Comparison of ENCODE assay signal across 24 cellular contexts in genomic region chr3:45020534-45020933, GRCh38. TPM values are rescaled to one million over a fixed set of nuclear protein-coding genes. Genes with fewer than 3 reads are reported as not detected.
DNase-seq lines count a peak whose midpoint lies in the region; ATAC-seq and TF ChIP-seq lines count a peak whose summit lies in the region.
"Had no signal": no experiment of that assay in that cellular context is flagged by ENCODE, and none has a peak within 500 bp of the region (broad histone marks: within the 10 kb centered on the region; RNA-seq: fewer than 3 reads in every experiment).

No MANE protein-coding gene starts in this region.

- intact Hi-C loops in CD8-positive, alpha-beta T cell (cut with DNase I, micrococcal nuclease), result no loop called here
- intact Hi-C loops in mucosa of descending colon (cut with DNase I, micrococcal nuclease), result no loop called here

- no peaks in the 10 kb centered on the region for H3K9me3 Mint-ChIP-seq in CD8-positive, alpha-beta T cell
- no peaks in the 10 kb centered on the region for H3K9me3 Mint-ChIP-seq in activated CD8-positive, alpha-beta T cell treated with anti-CD3 and anti-CD28 coated beads, Interleukin-2, amount 10 ng/mL, durations not matched to agents 7 days and 5 days (ENCODE audit: insufficient read depth)
- H3K9me3 Mint-ChIP-seq: GM23338, naive B cell had no signal

- no peak overlapping the region for H3K4me3 Mint-ChIP-seq in CD8-positive, alpha-beta T cell
- H3K4me3 Mint-ChIP-seq in activated CD8-positive, alpha-beta T cell treated with anti-CD3 and anti-CD28 coated beads, Interleukin-2, amount 10 ng/mL, durations not matched to agents 7 days and 5 days, result no peak overlapping the region
- H3K4me3 Mint-ChIP-seq: B cell, GM23338, naive B cell had no signal

- H3K27ac Mint-ChIP-seq in CD8-positive, alpha-beta T cell, result peak overlapping the region; percentile 58
- peak overlapping the region; percentile 73 for H3K27ac Mint-ChIP-seq in activated CD8-positive, alpha-beta T cell treated with anti-CD3 and anti-CD28 coated beads, Interleukin-2, amount 10 ng/mL, durations not matched to agents 7 days and 5 days
- H3K27ac Mint-ChIP-seq: B cell, GM23338 had no signal

- no peaks in the 10 kb centered on the region for H3K9me3 ChIP-seq in CD8-positive, alpha-beta T cell (ENCODE audit: low read length)
- no peaks in the 10 kb centered on the region for H3K9me3 ChIP-seq in mucosa of descending colon
- H3K9me3 ChIP-seq: upper lobe of left lung had no signal

- POLR2A ChIA-PET in CD8-positive, alpha-beta T cell (lab: Charles Lee), result no interaction called here
- POLR2A ChIA-PET in activated CD8-positive, alpha-beta T cell treated with anti-CD3 and anti-CD28 coated beads, Interleukin-2, amount 10 ng/mL, durations not matched to agents 7 days and 5 days (lab: Charles Lee), result interaction anchor here (0.6 kb wide), 1 partner anchor 43 kb away, joined by 3 read pairs; no protein-coding TSS in a partner anchor

- no peaks in the 10 kb centered on the region for H3K27me3 Mint-ChIP-seq in CD8-positive, alpha-beta T cell (ENCODE audit: low read depth)
- no peaks in the 10 kb centered on the region for H3K27me3 Mint-ChIP-seq in activated CD8-positive, alpha-beta T cell treated with anti-CD3 and anti-CD28 coated beads, Interleukin-2, amount 10 ng/mL, durations not matched to agents 7 days and 5 days (ENCODE audit: low read depth)
- H3K27me3 Mint-ChIP-seq: B cell, naive B cell had no signal

- DNase-seq in activated T-cell treated with anti-CD3 and anti-CD28 coated beads for 1 hour (ENCODE audit: low read depth), result peak; percentile 11
- DNase-seq in activated T-cell treated with anti-CD3 and anti-CD28 coated beads, Interleukin-2, amount 50 U/mL, for 1 hour, result no peak
- DNase-seq in CD8-positive, alpha-beta T cell, result peak in 1 of 7 experiments; percentile 34
- DNase-seq in activated CD8-positive, alpha-beta T cell treated with anti-CD3 and anti-CD28 coated beads, Interleukin-2, amount 10 ng/mL, durations not matched to agents 7 days and 5 days, result peak; percentile 48
- DNase-seq in mucosa of descending colon, result no peak
- DNase-seq in DMS79 (lab: John Stamatoyannopoulos, UW), result no peak
- no peak for DNase-seq in putamen (ENCODE audit: low spot score)
- DNase-seq: activated CD4-positive, CD25-positive, alpha-beta regulatory T cell; activated effector memory CD4-positive, alpha-beta T cell treated with Interleukin-2 at 50 U/mL for 16 hours; amygdala; effector CD4-positive, alpha-beta T cell; glutamatergic neuron; islet precursor cell; Kasumi-1; naive B cell; NCI-H1436; NCI-H2081 treated with DMSO at 0.1 percent for 48 hours; occipital lobe; SW 1271; upper lobe of left lung had no signal

- TF ChIP-seq CTCF in CD8-positive, alpha-beta T cell (IDR thresholded peaks at IDR 0.05), result no peak
- no peak for TF ChIP-seq CTCF in mucosa of descending colon (IDR thresholded peaks at IDR 0.05)

- H3K36me3 Mint-ChIP-seq in CD8-positive, alpha-beta T cell, result peaks cover 3% of the 10 kb centered on the region
- H3K36me3 Mint-ChIP-seq in activated CD8-positive, alpha-beta T cell treated with anti-CD3 and anti-CD28 coated beads, Interleukin-2, amount 10 ng/mL, durations not matched to agents 7 days and 5 days (ENCODE audit: low read depth), result peaks cover 7% of the 10 kb centered on the region

- H3K36me3 ChIP-seq in CD8-positive, alpha-beta T cell (ENCODE audit: insufficient read depth, low read length), result no peaks in the 10 kb centered on the region
- H3K36me3 ChIP-seq in mucosa of descending colon (ENCODE audit: low read depth), result no peaks in the 10 kb centered on the region

- CTCF ChIA-PET in CD8-positive, alpha-beta T cell (lab: Charles Lee), result interaction anchor here (0.9 to 3.2 kb wide), 2 partner anchors 10 to 20 kb away, joined by 3 to 12 read pairs; no protein-coding TSS in a partner anchor
- CTCF ChIA-PET in activated CD8-positive, alpha-beta T cell treated with anti-CD3 and anti-CD28 coated beads, Interleukin-2, amount 10 ng/mL, durations not matched to agents 7 days and 5 days (lab: Charles Lee), result interaction anchor here (1.4 to 2.0 kb wide), 2 partner anchors 17 to 21 kb away, joined by 8 to 10 read pairs; no protein-coding TSS in a partner anchor

- peak; percentile 89 for ATAC-seq in CD8-positive, alpha-beta T cell
- ATAC-seq in activated CD8-positive, alpha-beta T cell treated with anti-CD3 and anti-CD28 coated beads, Interleukin-2, amount 10 ng/mL, durations not matched to agents 7 days and 5 days, result peak; percentile 58
- ATAC-seq in mucosa of descending colon (peak; percentile 6), HG03521 (IDR thresholded peaks at IDR 0.05; ENCODE audit: unreplicated experiment) (no peak)
- ATAC-seq: GM23338 had no signal

- H3K27me3 ChIP-seq in CD8-positive, alpha-beta T cell (ENCODE audit: insufficient read depth, low read length), result no peaks in the 10 kb centered on the region
- H3K27me3 ChIP-seq: upper lobe of left lung had no signal

- peaks cover 14% of the 10 kb centered on the region for H3K4me1 ChIP-seq in CD8-positive, alpha-beta T cell (ENCODE audit: insufficient read depth, low read length)
- H3K4me1 ChIP-seq in mucosa of descending colon (ENCODE audit: low read depth), result no peaks in the 10 kb centered on the region

- H3K4me3 ChIP-seq in CD8-positive, alpha-beta T cell (ENCODE audit: low read depth, low read length), result no peak overlapping the region
- H3K4me3 ChIP-seq in mucosa of descending colon, result no peak overlapping the region
- H3K4me3 ChIP-seq: GM23338, upper lobe of left lung had no signal

- peaks cover 20% of the 10 kb centered on the region for H3K4me1 Mint-ChIP-seq in CD8-positive, alpha-beta T cell (ENCODE audit: low read depth)
- H3K4me1 Mint-ChIP-seq in activated CD8-positive, alpha-beta T cell treated with anti-CD3 and anti-CD28 coated beads, Interleukin-2, amount 10 ng/mL, durations not matched to agents 7 days and 5 days (ENCODE audit: low read depth), result peaks cover 22% of the 10 kb centered on the region
- H3K4me1 Mint-ChIP-seq: B cell had no signal

- H3K27ac ChIP-seq in CD8-positive, alpha-beta T cell (ENCODE audit: low read depth, low read length), result no peak overlapping the region

RNA-seq across cellular contexts. Expression of gene CLEC3B, which starts 5.6 kb away (rescaled TPM):
- under 1 TPM in 1 of 2 experiments, not detected in 1; 0.38 TPM for total RNA-seq in CD8-positive, alpha-beta T cell
- under 1 TPM; 0.29 TPM for total RNA-seq in activated CD8-positive, alpha-beta T cell treated with anti-CD3 and anti-CD28 coated beads, Interleukin-2, amount 10 ng/mL, durations not matched to agents 7 days and 5 days
- 10 to 100 TPM; 14.7 to 24.0 (median 22.2) TPM for total RNA-seq in mucosa of descending colon
- total RNA-seq: B cell, epithelial cell of proximal tubule, GM23338 had no signal

RNA-seq across cellular contexts. Expression of gene EXOSC7, which starts 44.5 kb away (rescaled TPM):
- total RNA-seq in CD8-positive, alpha-beta T cell, result 10 to 100 TPM; 35.2 to 39.3 TPM
- 10 to 100 TPM; 49.5 to 50.1 TPM for total RNA-seq in activated CD8-positive, alpha-beta T cell treated with anti-CD3 and anti-CD28 coated beads, Interleukin-2, amount 10 ng/mL, durations not matched to agents 7 days and 5 days
- 10 to 100 TPM; 23.2 to 26.2 (median 24.4) TPM for total RNA-seq in mucosa of descending colon

RNA-seq across cellular contexts. Expression of gene ZDHHC3, which starts 44.6 kb away (rescaled TPM):
- 10 to 100 TPM; 42.2 to 42.4 TPM for total RNA-seq in CD8-positive, alpha-beta T cell
- total RNA-seq in activated CD8-positive, alpha-beta T cell treated with anti-CD3 and anti-CD28 coated beads, Interleukin-2, amount 10 ng/mL, durations not matched to agents 7 days and 5 days, result 10 to 100 TPM; 62.3 to 71.3 TPM
- 100 to 1,000 TPM in 2 of 3 donors, 10 to 100 TPM in 1; 94.7 to 204 (median 143) TPM for total RNA-seq in mucosa of descending colon

Comparison
In these comparisons a context has a peak if more than half of its experiments do, and no peak if none do; other contexts are left out.
1. DNase-seq: peak in activated T-cell treated with anti-CD3 and anti-CD28 coated beads for 1 hour (single experiment) and activated CD8-positive, alpha-beta T cell treated with anti-CD3 and anti-CD28 coated beads, Interleukin-2, amount 10 ng/mL, durations not matched to agents 7 days and 5 days (single experiment); none in activated T-cell treated with anti-CD3 and anti-CD28 coated beads, Interleukin-2, amount 50 U/mL, for 1 hour (single experiment), mucosa of descending colon (0 of 3), DMS79 (single experiment) and putamen (single experiment).
2. RNA of gene CLEC3B, which starts 5.6 kb away (total RNA-seq): 14.7 to 24.0 TPM in mucosa of descending colon; 0.38 TPM in CD8-positive, alpha-beta T cell and 0.29 TPM in activated CD8-positive, alpha-beta T cell treated with anti-CD3 and anti-CD28 coated beads, Interleukin-2, amount 10 ng/mL, durations not matched to agents 7 days and 5 days; every median in the first group is over 10 times any median in the second.